Comparison of ENCODE assay signal across 13 cellular contexts in the genomic region with DNA sequence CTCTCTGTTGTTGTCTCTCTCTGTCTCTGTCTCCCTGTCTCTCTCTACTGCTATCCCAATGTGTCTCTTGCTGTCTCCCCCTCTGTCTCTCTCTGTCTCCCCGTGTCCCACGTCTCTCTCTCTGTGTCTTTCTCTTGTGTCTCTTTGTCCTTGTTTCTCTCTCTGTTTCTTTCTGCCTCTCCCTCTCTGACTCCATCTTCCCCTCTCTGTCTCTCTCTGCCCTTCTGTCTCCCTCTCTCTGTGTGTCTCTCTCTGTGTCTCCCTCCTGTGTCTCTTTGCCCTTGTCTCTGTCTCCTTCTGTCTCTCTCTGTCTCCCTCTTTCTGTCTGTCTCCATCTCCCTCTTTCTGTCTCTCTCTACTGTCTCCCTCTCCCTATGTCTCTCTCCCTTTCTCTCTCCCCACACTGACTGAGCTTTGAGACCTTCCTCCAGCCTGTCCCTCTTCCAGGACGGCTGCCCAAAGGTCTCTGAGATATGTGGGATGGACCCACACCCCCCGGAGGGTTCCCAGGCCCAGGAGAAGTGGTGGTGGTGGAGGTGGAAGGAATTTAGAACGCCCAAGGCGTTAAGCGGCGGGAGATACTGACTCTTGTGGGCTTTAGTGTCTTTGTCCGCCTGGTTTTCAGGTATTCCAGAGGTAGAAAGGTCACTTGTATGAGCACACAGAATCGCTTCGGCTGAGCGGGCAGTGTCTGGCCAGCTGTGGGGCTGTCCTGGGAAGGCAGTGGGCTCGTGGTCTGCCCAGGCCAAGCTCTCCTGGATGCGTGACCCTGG.
DNase-seq lines count a peak whose midpoint lies in the region; ATAC-seq and TF ChIP-seq lines count a peak whose summit lies in the region.
"Had no signal": no experiment of that assay in that cellular context is flagged by ENCODE, and none has a peak within 500 bp of the region (broad histone marks: within the 10 kb centered on the region; RNA-seq: fewer than 3 reads in every experiment).

No MANE protein-coding gene starts in this region.

- no peaks in the 10 kb centered on the region for H3K4me1 ChIP-seq in Panc1 (ENCODE audit: control insufficient read depth, insufficient read depth, low read length)
- H3K4me1 ChIP-seq in neuronal stem cell (ENCODE audit: control insufficient read depth in 2 of 2, insufficient read depth in 1 of 2, low read depth in 1 of 2, low read length in 2 of 2), result peaks cover 0 to 2% of the 10 kb centered on the region in 2 donors

- no peak overlapping the region for H3K18ac ChIP-seq in neuronal stem cell (ENCODE audit: low read length)

- H2BK5ac ChIP-seq in neuronal stem cell (ENCODE audit: low read length), result no peak overlapping the region

- no peaks in the 10 kb centered on the region for H3K79me1 ChIP-seq in neuronal stem cell (ENCODE audit: low read depth, low read length)

- peaks cover 17% of the 10 kb centered on the region for H3K4me1 Mint-ChIP-seq in dendritic cell treated with granulocyte-macrophage colony-stimulating factor and Interleukin-4, amounts not matched to agents 40 ng/mL and 50 ng/mL, for 4 days (ENCODE audit: low read depth)
- H3K4me1 Mint-ChIP-seq: GM23338, H9 had no signal

- no peak overlapping the region for H3K4me2 ChIP-seq in neuronal stem cell (ENCODE audit: insufficient read depth, low read length, poor library complexity, severe bottlenecking)
- H3K4me2 ChIP-seq: GM23338 had no signal

- H3K27me3 ChIP-seq in Panc1 (ENCODE audit: control insufficient read depth, insufficient read depth, low read length), result no peaks in the 10 kb centered on the region
- H3K27me3 ChIP-seq in neuronal stem cell (ENCODE audit: control insufficient read depth in 3 of 3, insufficient read depth in 3 of 3, low read depth in 1 of 3, low read length in 3 of 3), result peaks cover 0 to 3% (median 0%) of the 10 kb centered on the region in 3 experiments

- H2AK5ac ChIP-seq in neuronal stem cell (ENCODE audit: low read depth, low read length), result peak overlapping the region; percentile 30

- POLR2A ChIA-PET in Panc1 (lab: Charles Lee), result interaction anchor here (0.7 kb wide), 1 partner anchor 200 kb away, joined by 7 read pairs; no protein-coding TSS in a partner anchor

- ATAC-seq in Panc1, result peak; percentile 46
- ATAC-seq: GM23338 had no signal

- peak overlapping the region; percentile 7 for H2BK15ac ChIP-seq in neuronal stem cell (ENCODE audit: low read length)

- no peak overlapping the region for H2BK120ac ChIP-seq in neuronal stem cell (ENCODE audit: low read depth, low read length)

- H3K27me3 Mint-ChIP-seq in dendritic cell treated with granulocyte-macrophage colony-stimulating factor and Interleukin-4, amounts not matched to agents 40 ng/mL and 50 ng/mL, for 4 days, result peaks cover 22% of the 10 kb centered on the region

- no peak overlapping the region for H3K9ac ChIP-seq in neuronal stem cell (ENCODE audit: low read depth, low read length, poor library complexity)

- peak; percentile 15 for DNase-seq in activated CD8-positive, alpha-beta memory T cell treated with anti-CD3 and anti-CD28 coated beads, Interleukin-2, amount 50 U/mL, for 48 hours
- no peak for DNase-seq in activated CD8-positive, alpha-beta memory T cell treated with anti-CD3 and anti-CD28 coated beads, Interleukin-2, amount 50 U/mL, for 4 hours
- DNase-seq in Panc1 (ENCODE audit: low read depth, low spot score) (no peak), neuronal stem cell (ENCODE audit: low spot score) (no peak), Ammon's horn (ENCODE audit: low spot score) (no peak), putamen (ENCODE audit: low spot score) (no peak)
- no peak for DNase-seq in stimulated activated CD4-positive, alpha-beta T cell treated with anti-CD3 and anti-CD28 coated beads, Interleukin-2, amount 100 ng/mL, for 24 hours
- DNase-seq: CD4-positive, alpha-beta T cell; DMS79; H9 had no signal

- CTCF ChIA-PET in Panc1 (lab: Charles Lee), result no interaction called here

- TF ChIP-seq CTCF in Panc1 (IDR thresholded peaks at IDR 0.05), result no peak

- no TSS peak for BruUV-seq in Panc1 (replicated peaks; lab: Mats Ljungman, UMichigan)

- H3K36me3 ChIP-seq in Panc1 (ENCODE audit: control insufficient read depth, insufficient read depth, low read length), result no peaks in the 10 kb centered on the region
- no peaks in the 10 kb centered on the region for H3K36me3 ChIP-seq in neuronal stem cell (replicated peaks in 1 of 2; ENCODE audit: control insufficient read depth in 2 of 2, insufficient read depth in 2 of 2, low read length in 2 of 2)

- H3K23ac ChIP-seq in neuronal stem cell (ENCODE audit: low read depth, low read length, poor library complexity), result no peak overlapping the region

- intact Hi-C loops in Panc1 (cut with micrococcal nuclease; ENCODE audit: unreplicated experiment), result no loop called here
- intact Hi-C loops in dendritic cell treated with granulocyte-macrophage colony-stimulating factor and Interleukin-4, amounts not matched to agents 40 ng/mL and 50 ng/mL, for 4 days (cut with micrococcal nuclease), result no loop called here

- H2BK12ac ChIP-seq in neuronal stem cell (ENCODE audit: low read length), result no peak overlapping the region

- no peak overlapping the region for H3K4me3 Mint-ChIP-seq in dendritic cell treated with granulocyte-macrophage colony-stimulating factor and Interleukin-4, amounts not matched to agents 40 ng/mL and 50 ng/mL, for 4 days
- H3K4me3 Mint-ChIP-seq: CD4-positive, alpha-beta T cell; GM23338; H9 had no signal

- H3K9me3 ChIP-seq in Panc1 (ENCODE audit: control insufficient read depth, insufficient read depth, low read depth, low read length) (no peaks in the 10 kb centered on the region), neuronal stem cell (replicated peaks in 1 of 2; ENCODE audit: control insufficient read depth in 2 of 2, insufficient read depth in 1 of 2, low read depth in 1 of 2, low read length in 2 of 2) (no peaks in the 10 kb centered on the region)

- in situ Hi-C loops in Panc1 (cut with HindIII; ENCODE audit: low pct_unique_long_range_greater_than_20kb, low sequenced_read_pairs), result no loop called here

- H3K4ac ChIP-seq in neuronal stem cell (ENCODE audit: low read length), result no peak overlapping the region

- H3K27ac ChIP-seq in Panc1 (ENCODE audit: low read length) (no peak overlapping the region), neuronal stem cell (replicated peaks; ENCODE audit: low read length) (no peak overlapping the region)
- H3K27ac ChIP-seq: 22Rv1 had no signal

- H4K91ac ChIP-seq in neuronal stem cell (ENCODE audit: low read depth, low read length, poor library complexity), result no peak overlapping the region

- H4K8ac ChIP-seq in neuronal stem cell (ENCODE audit: low read depth, low read length), result no peak overlapping the region

- H3K4me3 ChIP-seq in Panc1 (ENCODE audit: low read depth in 2 of 2, low read length in 2 of 2) (no peak overlapping the region), neuronal stem cell (ENCODE audit: low read length in 2 of 2) (no peak overlapping the region)
- H3K4me3 ChIP-seq: GM23338 had no signal

- H2AFZ ChIP-seq in neuronal stem cell (ENCODE audit: low read length), result no peak overlapping the region
- H2AFZ ChIP-seq: GM23338 had no signal

- no CpG with 5 or more reads among the region's 14 CpGs for WGBS in neuronal stem cell (ENCODE audit: extremely low coverage in 2 of 2, insufficient read length in 2 of 2, insufficient replicate concordance in 1 of 2), 2 donors

- H3K9me3 Mint-ChIP-seq in dendritic cell treated with granulocyte-macrophage colony-stimulating factor and Interleukin-4, amounts not matched to agents 40 ng/mL and 50 ng/mL, for 4 days, result no peaks in the 10 kb centered on the region
- H3K9me3 Mint-ChIP-seq: CD4-positive, alpha-beta T cell; GM23338; H9 had no signal

- peak overlapping the region; percentile 1 for H3K27ac Mint-ChIP-seq in dendritic cell treated with granulocyte-macrophage colony-stimulating factor and Interleukin-4, amounts not matched to agents 40 ng/mL and 50 ng/mL, for 4 days
- H3K27ac Mint-ChIP-seq: CD4-positive, alpha-beta T cell; GM23338 had no signal

- no peaks in the 10 kb centered on the region for H3K36me3 Mint-ChIP-seq in dendritic cell treated with granulocyte-macrophage colony-stimulating factor and Interleukin-4, amounts not matched to agents 40 ng/mL and 50 ng/mL, for 4 days (ENCODE audit: low read depth)

- H3K14ac ChIP-seq in neuronal stem cell (ENCODE audit: low read length), result no peak overlapping the region
